Comparison of ENCODE assay signal across 23 cellular contexts in genomic region chr7:613442-614140, GRCh38.
A peak's percentile ranks its signal among the peaks of the same experiment; 100 is the strongest.
DNase-seq lines count a peak whose midpoint lies in the region; ATAC-seq, FAIRE-seq and TF ChIP-seq lines count a peak whose summit lies in the region.
"Had no signal": no experiment of that assay in that cellular context is flagged by ENCODE, and none has a peak within 500 bp of the region (broad histone marks: within the 10 kb centered on the region; RNA-seq: fewer than 3 reads in every experiment).

No MANE protein-coding gene starts in this region.

- no peaks in the 10 kb centered on the region for H3K27me3 ChIP-seq in keratinocyte (ENCODE audit: control insufficient read depth, extremely low read depth, insufficient read depth, low read length)

- H3K79me2 ChIP-seq in keratinocyte (ENCODE audit: control insufficient read depth, insufficient read depth, low read length) = no peaks in the 10 kb centered on the region

- intact Hi-C loops in left ventricle myocardium superior (cut with micrococcal nuclease) (no loop called here), cardiac septum (cut with DNase I) (no loop called here)

- H3K27ac Mint-ChIP-seq in activated naive CD8-positive, alpha-beta T cell treated with anti-CD3 and anti-CD28 coated beads, Interleukin-2, amount 50 U/mL, for 24 hours = peak overlapping the region; percentile 96

- H3K9me1 ChIP-seq in keratinocyte (ENCODE audit: control insufficient read depth, extremely low read depth, insufficient read depth, low read length) = no peaks in the 10 kb centered on the region

- no peak for ATAC-seq in left ventricle myocardium superior
- no peak for ATAC-seq in activated naive CD8-positive, alpha-beta T cell treated with anti-CD3 and anti-CD28 coated beads, Interleukin-2, amount 50 U/mL, for 24 hours
- ATAC-seq: activated T-helper 17 cell treated with anti-CD3 and anti-CD28 coated beads, Interleukin-2, amount 50 U/mL, for 72 hours had no signal

- no peaks in the 10 kb centered on the region for H3K9me3 ChIP-seq in keratinocyte (ENCODE audit: control insufficient read depth, low read depth, low read length)
- H3K9me3 ChIP-seq: HAP-1 had no signal

- H3K36me3 Mint-ChIP-seq in activated naive CD8-positive, alpha-beta T cell treated with anti-CD3 and anti-CD28 coated beads, Interleukin-2, amount 50 U/mL, for 24 hours (ENCODE audit: low read depth) = peaks cover 33% of the 10 kb centered on the region

- H3K4me1 Mint-ChIP-seq in activated naive CD8-positive, alpha-beta T cell treated with anti-CD3 and anti-CD28 coated beads, Interleukin-2, amount 50 U/mL, for 24 hours = peaks cover 81% of the 10 kb centered on the region

- no peaks in the 10 kb centered on the region for H4K20me1 ChIP-seq in keratinocyte (ENCODE audit: control insufficient read depth, extremely low read depth, insufficient read depth, low read length)

- H3K36me3 ChIP-seq in keratinocyte (ENCODE audit: control insufficient read depth in 2 of 2, extremely low read depth in 1 of 2, insufficient read depth in 2 of 2, low read length in 2 of 2) = no peaks in the 10 kb centered on the region
- H3K36me3 ChIP-seq: HAP-1 had no signal

- H2AFZ ChIP-seq in keratinocyte (ENCODE audit: control insufficient read depth, low read length) = peak overlapping the region; percentile 97

- H3K27me3 Mint-ChIP-seq in activated naive CD8-positive, alpha-beta T cell treated with anti-CD3 and anti-CD28 coated beads, Interleukin-2, amount 50 U/mL, for 24 hours = no peaks in the 10 kb centered on the region
- H3K27me3 Mint-ChIP-seq: activated T-helper 17 cell treated with anti-CD3 and anti-CD28 coated beads, Interleukin-2, amount 50 U/mL, for 72 hours had no signal

- H3K4me3 ChIP-seq in keratinocyte (ENCODE audit: control insufficient read depth in 2 of 3, extremely low read depth in 1 of 3, insufficient read depth in 2 of 3, low read depth in 1 of 3, low read length in 3 of 3) = peak overlapping the region in 2 of 3 experiments; percentile 23 to 54
- H3K4me3 ChIP-seq: HAP-1 had no signal

- no peak for TF ChIP-seq CTCF in keratinocyte (optimal IDR thresholded peaks at IDR 0.05 in 1 of 3, IDR thresholded peaks at IDR 0.05 in 1 of 3, conservative IDR thresholded peaks at IDR 0.05 in 1 of 3; ENCODE audit: extremely low read depth in 1 of 3, insufficient read depth in 2 of 3, low read length in 3 of 3)

- H3K9ac ChIP-seq in keratinocyte (ENCODE audit: control insufficient read depth, extremely low read depth, insufficient read depth, low read length) = peak overlapping the region; percentile 57

- peaks cover 10% of the 10 kb centered on the region for H3K9me3 Mint-ChIP-seq in activated naive CD8-positive, alpha-beta T cell treated with anti-CD3 and anti-CD28 coated beads, Interleukin-2, amount 50 U/mL, for 24 hours
- H3K9me3 Mint-ChIP-seq: activated T-helper 17 cell treated with anti-CD3 and anti-CD28 coated beads, Interleukin-2, amount 50 U/mL, for 72 hours had no signal

- FAIRE-seq in keratinocyte (lab: Jason Lieb, UNC) = peak; percentile 34

- dilution Hi-C loops in keratinocyte (cut with MboI; ENCODE audit: extremely low pct_ligation_motif_present, low sequenced_read_pairs) = no loop called here

- peak overlapping the region; percentile 87 for H3K4me2 ChIP-seq in keratinocyte (ENCODE audit: control insufficient read depth, extremely low read depth, insufficient read depth, low read depth, low read length)

- H3K27ac ChIP-seq in keratinocyte (ENCODE audit: control insufficient read depth, insufficient read depth, low read length) = peak overlapping the region; percentile 34
- H3K27ac ChIP-seq: HL-60, VCaP had no signal

- H3K4me3 Mint-ChIP-seq in activated naive CD8-positive, alpha-beta T cell treated with anti-CD3 and anti-CD28 coated beads, Interleukin-2, amount 50 U/mL, for 24 hours = peak overlapping the region; percentile 83
- H3K4me3 Mint-ChIP-seq: activated T-helper 17 cell treated with anti-CD3 and anti-CD28 coated beads, Interleukin-2, amount 50 U/mL, for 72 hours had no signal

- DNase-seq in left ventricle myocardium superior (peak; percentile 25), cardiac septum (ENCODE audit: low spot score) (no peak), keratinocyte (ENCODE audit: low read depth, low spot score) (peak; percentile 23), ureter (ENCODE audit: low spot score) (peak; percentile 68), NCI-H510A (lab: John Stamatoyannopoulos, UW) (no peak), medulla oblongata (ENCODE audit: extremely low spot score) (no peak)
- DNase-seq in activated naive CD8-positive, alpha-beta T cell treated with anti-CD3 and anti-CD28 coated beads, Interleukin-2, amount 50 U/mL, for 24 hours = no peak
- DNase-seq in stimulated activated naive CD4-positive, alpha-beta T cell treated with Interleukin-2 at 50 U/mL for 16 hours (lab: John Stamatoyannopoulos, UW) = no peak
- DNase-seq: activated CD4-positive, alpha-beta T cell treated with anti-CD3 and anti-CD28 coated beads, Interleukin-2, amount 50 U/mL, for 48 hours; amygdala; cerebellar nuclear complex; effector memory CD4-positive, alpha-beta T cell; EL; midbrain; NCI-H2029 treated with DMSO at 0.1 percent for 48 hours; NCI-H524 treated with DMSO at 0.1 percent for 48 hours; retina; SHP77 treated with DMSO at 0.1 percent for 48 hours; stimulated activated CD4-positive, alpha-beta T cell treated with anti-CD3 and anti-CD28 coated beads, Interleukin-12 subunit alpha, Interleukin-12 subunit beta, amount 100 ng/mL, for 4 hours had no signal

- H3K4me1 ChIP-seq in keratinocyte (ENCODE audit: control insufficient read depth, extremely low read depth, insufficient read depth, low read length) = peaks cover 12% of the 10 kb centered on the region
- H3K4me1 ChIP-seq: HAP-1 had no signal

Comparison
In these comparisons a context has a peak if more than half of its experiments do, and no peak if none do; other contexts are left out.
1. DNase-seq: peak in left ventricle myocardium superior (single experiment), keratinocyte (single experiment) and ureter (single experiment); none in cardiac septum (single experiment), activated naive CD8-positive, alpha-beta T cell treated with anti-CD3 and anti-CD28 coated beads, Interleukin-2, amount 50 U/mL, for 24 hours (single experiment), NCI-H510A (single experiment), medulla oblongata (single experiment) and stimulated activated naive CD4-positive, alpha-beta T cell treated with Interleukin-2 at 50 U/mL for 16 hours (single experiment).